ENCODE assay signal across 17 cellular contexts in genomic region chrX:3609800-3610199, GRCh38.
DNase-seq lines count a peak whose midpoint lies in the region; ATAC-seq and TF ChIP-seq lines count a peak whose summit lies in the region.
"Had no signal": no experiment of that assay in that cellular context is flagged by ENCODE, and none has a peak within 500 bp of the region (broad histone marks: within the 10 kb centered on the region; RNA-seq: fewer than 3 reads in every experiment).

No MANE protein-coding gene starts in this region.

- POLR2A ChIA-PET in activated CD8-positive, alpha-beta T cell treated with anti-CD3 and anti-CD28 coated beads for 36 hours (lab: Charles Lee): no interaction called here

- H3K9me3 Mint-ChIP-seq in activated naive CD4-positive, alpha-beta T cell treated with anti-CD3 and anti-CD28 coated beads, Interleukin-2, amount 50 U/mL, for 72 hours: no peaks in the 10 kb centered on the region
- no peaks in the 10 kb centered on the region for H3K9me3 Mint-ChIP-seq in activated CD8-positive, alpha-beta T cell treated with anti-CD3 and anti-CD28 coated beads for 36 hours
- H3K9me3 Mint-ChIP-seq: activated T-helper 2 cell treated with anti-CD3 and anti-CD28 coated beads, Interferon-gamma antibody, Interleukin-2, Interleukin-4, amounts not matched to agents 10 μg/mL and 5 μg/mL and 100 μg/mL, durations not matched to agents 14 hours and 24 hours and 36 hours had no signal

- no peaks in the 10 kb centered on the region for H3K27me3 ChIP-seq in right cardiac atrium (ENCODE audit: control insufficient read depth, insufficient read depth)

- H3K4me3 ChIP-seq in astrocyte of the spinal cord (ENCODE audit: low read depth, low read length) (no peak overlapping the region), right cardiac atrium (ENCODE audit: low read length) (no peak overlapping the region)
- H3K4me3 ChIP-seq: A549 had no signal

- CTCF ChIA-PET in activated CD8-positive, alpha-beta T cell treated with anti-CD3 and anti-CD28 coated beads for 36 hours (lab: Charles Lee): no interaction called here

- peak; percentile 66 for DNase-seq in A172 (ENCODE audit: low spot score)
- DNase-seq in HCEC 1CT: peak; percentile 43
- peak; percentile 81 for DNase-seq in astrocyte of the spinal cord (ENCODE audit: low read depth, low spot score)
- DNase-seq in hepatic stellate cell (ENCODE audit: low spot score): peak; percentile 40
- no peak for DNase-seq in activated naive CD4-positive, alpha-beta T cell treated with anti-CD3 and anti-CD28 coated beads, Interleukin-2, amount 50 U/mL, for 72 hours (ENCODE audit: low spot score in 2 of 2)
- no peak for DNase-seq in activated CD8-positive, alpha-beta T cell treated with anti-CD3 and anti-CD28 coated beads for 36 hours
- DNase-seq in right cardiac atrium: no peak
- DNase-seq: activated CD8-positive, alpha-beta memory T cell treated with anti-CD3 and anti-CD28 coated beads for 24 hours; effector memory CD4-positive, alpha-beta T cell; islet precursor cell; NCI-H69; SW 1271 had no signal

- H3K36me3 Mint-ChIP-seq in activated naive CD4-positive, alpha-beta T cell treated with anti-CD3 and anti-CD28 coated beads, Interleukin-2, amount 50 U/mL, for 72 hours: no peaks in the 10 kb centered on the region
- H3K36me3 Mint-ChIP-seq in activated CD8-positive, alpha-beta T cell treated with anti-CD3 and anti-CD28 coated beads for 36 hours (ENCODE audit: low read depth): peaks cover 20% of the 10 kb centered on the region

- H3K27me3 Mint-ChIP-seq in activated CD8-positive, alpha-beta T cell treated with anti-CD3 and anti-CD28 coated beads for 36 hours: no peaks in the 10 kb centered on the region
- H3K27me3 Mint-ChIP-seq: progenitor cell of endocrine pancreas had no signal

- H3K4me1 Mint-ChIP-seq in activated CD8-positive, alpha-beta T cell treated with anti-CD3 and anti-CD28 coated beads for 36 hours (ENCODE audit: low read depth): no peaks in the 10 kb centered on the region

- TF ChIP-seq CTCF in astrocyte of the spinal cord (IDR thresholded peaks at IDR 0.05; ENCODE audit: low read depth, low read length): no peak
- TF ChIP-seq CTCF in activated CD8-positive, alpha-beta T cell treated with anti-CD3 and anti-CD28 coated beads for 36 hours (IDR thresholded peaks at IDR 0.05): no peak

- intact Hi-C loops in activated CD8-positive, alpha-beta T cell treated with anti-CD3 and anti-CD28 coated beads for 36 hours (cut with micrococcal nuclease): no loop called here
- intact Hi-C loops in right cardiac atrium (cut with DNase I): no loop called here

- no peak overlapping the region for H3K27ac ChIP-seq in right cardiac atrium (ENCODE audit: low read length)

- H3K4me3 Mint-ChIP-seq in activated CD8-positive, alpha-beta T cell treated with anti-CD3 and anti-CD28 coated beads for 36 hours: no peak overlapping the region

- WGBS in right cardiac atrium: 93% methylated on average over 4 of the region's 4 CpGs

- H3K9me3 ChIP-seq in right cardiac atrium (ENCODE audit: control insufficient read depth, low read length): no peaks in the 10 kb centered on the region
- H3K9me3 ChIP-seq: A549 had no signal

- in situ Hi-C loops in astrocyte of the spinal cord (cut with HindIII; ENCODE audit: low sequenced_read_pairs): no loop called here

- no peaks in the 10 kb centered on the region for H3K4me1 ChIP-seq in right cardiac atrium (ENCODE audit: control insufficient read depth, insufficient read depth, low read length)
- H3K4me1 ChIP-seq: A549 had no signal

- ATAC-seq in GM18907 (IDR thresholded peaks at IDR 0.05; ENCODE audit: unreplicated experiment) (no peak), right cardiac atrium (no peak)
- no peak for ATAC-seq in activated naive CD4-positive, alpha-beta T cell treated with anti-CD3 and anti-CD28 coated beads, Interleukin-2, amount 50 U/mL, for 72 hours
- ATAC-seq in activated CD8-positive, alpha-beta T cell treated with anti-CD3 and anti-CD28 coated beads for 36 hours: no peak
- ATAC-seq: Panc1 had no signal

- no peak overlapping the region for H3K27ac Mint-ChIP-seq in activated naive CD4-positive, alpha-beta T cell treated with anti-CD3 and anti-CD28 coated beads, Interleukin-2, amount 50 U/mL, for 72 hours
- no peak overlapping the region for H3K27ac Mint-ChIP-seq in activated CD8-positive, alpha-beta T cell treated with anti-CD3 and anti-CD28 coated beads for 36 hours
- H3K27ac Mint-ChIP-seq: activated T-helper 2 cell treated with anti-CD3 and anti-CD28 coated beads, Interferon-gamma antibody, Interleukin-2, Interleukin-4, amounts not matched to agents 10 μg/mL and 5 μg/mL and 100 μg/mL, durations not matched to agents 14 hours and 24 hours and 36 hours; progenitor cell of endocrine pancreas had no signal

Comparison
In these comparisons a context has a peak if more than half of its experiments do, and no peak if none do; other contexts are left out.
1. DNase-seq: peak in A172 (single experiment), HCEC 1CT (single experiment), astrocyte of the spinal cord (single experiment) and hepatic stellate cell (single experiment); none in activated naive CD4-positive, alpha-beta T cell treated with anti-CD3 and anti-CD28 coated beads, Interleukin-2, amount 50 U/mL, for 72 hours (0 of 2), activated CD8-positive, alpha-beta T cell treated with anti-CD3 and anti-CD28 coated beads for 36 hours (single experiment) and right cardiac atrium (0 of 3).